ENCODE assay signal across 1 cellular context in the genomic region with DNA sequence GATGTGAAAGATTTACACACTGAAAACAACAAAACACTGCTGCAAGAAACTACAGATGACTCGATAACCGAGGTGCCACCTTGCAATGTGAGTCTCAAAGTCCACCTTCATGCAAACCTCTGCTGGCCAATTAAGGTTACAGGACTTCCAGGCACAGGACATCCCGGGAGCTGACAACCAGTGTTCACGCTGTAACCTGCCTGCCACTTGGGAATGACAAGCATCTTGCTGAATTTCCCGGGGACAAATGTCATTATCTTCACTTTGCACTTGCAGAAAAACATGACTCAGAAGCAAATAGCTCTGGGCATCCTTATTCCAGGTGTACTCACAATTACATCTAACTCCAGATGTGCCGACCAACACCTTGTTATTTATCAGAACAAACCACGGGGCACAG.
TF ChIP-seq lines count a peak whose summit lies in the region.

No MANE protein-coding gene starts in this region.

TF ChIP-seq in HepG2, 621 proteins besides CTCF, POLR2A, EP300 and RAD21 (continued from another document and continues in another):
- TF ChIP-seq, protein P1, sequence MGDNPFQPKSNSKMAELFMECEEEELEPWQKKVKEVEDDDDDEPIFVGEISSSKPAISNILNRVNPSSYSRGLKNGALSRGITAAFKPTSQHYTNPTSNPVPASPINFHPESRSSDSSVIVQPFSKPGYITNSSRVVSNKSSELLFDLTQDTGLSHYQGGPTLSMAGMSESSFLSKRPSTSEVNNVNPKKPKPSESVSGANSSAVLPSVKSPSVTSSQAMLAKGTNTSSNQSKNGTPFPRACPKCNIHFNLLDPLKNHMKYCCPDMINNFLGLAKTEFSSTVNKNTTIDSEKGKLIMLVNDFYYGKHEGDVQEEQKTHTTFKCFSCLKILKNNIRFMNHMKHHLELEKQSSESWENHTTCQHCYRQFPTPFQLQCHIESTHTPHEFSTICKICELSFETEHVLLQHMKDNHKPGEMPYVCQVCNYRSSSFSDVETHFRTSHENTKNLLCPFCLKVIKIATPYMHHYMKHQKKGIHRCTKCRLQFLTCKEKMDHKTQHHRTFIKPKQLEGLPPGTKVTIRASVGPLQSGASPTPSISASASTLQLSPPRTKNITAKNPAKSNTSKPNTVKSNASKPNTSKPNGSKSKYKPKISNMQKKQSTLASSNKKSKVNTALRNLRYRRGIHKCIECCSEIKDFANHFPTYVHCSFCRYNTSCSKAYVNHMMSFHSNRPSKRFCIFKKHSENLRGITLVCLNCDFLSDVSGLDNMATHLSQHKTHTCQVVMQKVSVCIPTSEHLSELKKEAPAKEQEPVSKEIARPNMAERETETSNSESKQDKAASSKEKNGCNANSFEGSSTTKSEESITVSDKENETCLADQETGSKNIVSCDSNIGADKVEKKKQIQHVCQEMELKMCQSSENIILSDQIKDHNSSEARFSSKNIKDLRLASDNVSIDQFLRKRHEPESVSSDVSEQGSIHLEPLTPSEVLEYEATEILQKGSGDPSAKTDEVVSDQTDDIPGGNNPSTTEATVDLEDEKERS (CRISPR knock-in tag; IDR thresholded peaks at IDR 0.05) = no peak
- TF ChIP-seq ETV5 (CRISPR knock-in tag; IDR thresholded peaks at IDR 0.05; ENCODE audit: borderline replicate concordance) (peak; percentile 11; the same call in 1 of the 2 replicates), ZNF644 (CRISPR knock-in tag; IDR thresholded peaks at IDR 0.05; ENCODE audit: low read depth) (0 out of 2 replicates have a peak, but pooled peaks have one; percentile 24), RCOR2 (CRISPR knock-in tag; IDR thresholded peaks at IDR 0.05) (0 out of 2 replicates have a peak, but pooled peaks have one; percentile 38), ZNF225 (CRISPR knock-in tag; IDR thresholded peaks at IDR 0.05) (no peak), JARID2 (CRISPR knock-in tag; IDR thresholded peaks at IDR 0.05; ENCODE audit: insufficient replicate concordance) (no peak), HNF4A (CRISPR knock-in tag; IDR thresholded peaks at IDR 0.05) (peak; percentile 88), ARID5B (CRISPR knock-in tag; IDR thresholded peaks at IDR 0.05) (peak; percentile 52), MTF2 (CRISPR knock-in tag; IDR thresholded peaks at IDR 0.05; ENCODE audit: borderline replicate concordance) (no peak), DMAP1 (CRISPR knock-in tag; IDR thresholded peaks at IDR 0.05) (0 out of 2 replicates have a peak, but pooled peaks have one; percentile 27), ZNF678 (CRISPR knock-in tag; IDR thresholded peaks at IDR 0.05) (no peak), HOXA5 (CRISPR knock-in tag; IDR thresholded peaks at IDR 0.05) (no peak), HNF4G (IDR thresholded peaks at IDR 0.05; ENCODE audit: borderline replicate concordance, low read depth, low read length) (peak; percentile 66; the same call in 1 of the 2 replicates), HNF4G (CRISPR knock-in tag; IDR thresholded peaks at IDR 0.05; ENCODE audit: borderline replicate concordance, low read depth) (no peak), SMAD3 (CRISPR knock-in tag; IDR thresholded peaks at IDR 0.05) (0 out of 2 replicates have a peak, but pooled peaks have one; percentile 27), MAFK (conservative IDR thresholded peaks at IDR 0.05 in 1 of 2, IDR thresholded peaks at IDR 0.05 in 1 of 2; ENCODE audit: low read length in 2 of 2) (no peak), THRA (CRISPR knock-in tag; IDR thresholded peaks at IDR 0.05; ENCODE audit: borderline replicate concordance) (peak; percentile 58; the same call in 1 of the 2 replicates), TBX2 (CRISPR knock-in tag; IDR thresholded peaks at IDR 0.05; ENCODE audit: borderline replicate concordance) (peak; percentile 58; the same call in 1 of the 2 replicates), GATAD2A (CRISPR knock-in tag; IDR thresholded peaks at IDR 0.05) (peak; percentile 60; the same call in 1 of the 2 replicates), ZNF354B (CRISPR knock-in tag; IDR thresholded peaks at IDR 0.05) (no peak), SCMH1 (CRISPR knock-in tag; IDR thresholded peaks at IDR 0.05; ENCODE audit: borderline replicate concordance) (no peak), ZNF546 (CRISPR knock-in tag; conservative IDR thresholded peaks at IDR 0.05) (no peak), HNRNPLL (IDR thresholded peaks at IDR 0.05; ENCODE audit: low read depth, low read length, poor library complexity, severe bottlenecking) (no peak), HMGA1 (CRISPR knock-in tag; conservative IDR thresholded peaks at IDR 0.05) (no peak), KLF16 (CRISPR knock-in tag; IDR thresholded peaks at IDR 0.05) (0 out of 4 replicates have a peak, but pooled peaks of 1 of the 2 experiments have one; percentile 23), ZNF572 (CRISPR knock-in tag; IDR thresholded peaks at IDR 0.05) (no peak), ZBTB40 (IDR thresholded peaks at IDR 0.05) (no peak), ZBTB40 (CRISPR knock-in tag; IDR thresholded peaks at IDR 0.05) (no peak), ATRX (CRISPR knock-in tag; IDR thresholded peaks at IDR 0.05; ENCODE audit: borderline replicate concordance) (no peak), FOSL2 (CRISPR knock-in tag; IDR thresholded peaks at IDR 0.05) (peak; percentile 23; the same call in 1 of the 2 replicates), REPIN1 (CRISPR knock-in tag; IDR thresholded peaks at IDR 0.05; ENCODE audit: borderline replicate concordance, low read depth) (no peak), GRHL1 (CRISPR knock-in tag; conservative IDR thresholded peaks at IDR 0.05) (no peak), RXRB (CRISPR knock-in tag; IDR thresholded peaks at IDR 0.05; ENCODE audit: borderline replicate concordance) (peak; percentile 35; the same call in 1 of the 2 replicates), RNF2 (conservative IDR thresholded peaks at IDR 0.05; ENCODE audit: low read depth) (no peak), THAP11 (CRISPR knock-in tag; IDR thresholded peaks at IDR 0.05) (no peak), MLLT10 (CRISPR knock-in tag; IDR thresholded peaks at IDR 0.05) (no peak)
- TF ChIP-seq, protein P2, sequence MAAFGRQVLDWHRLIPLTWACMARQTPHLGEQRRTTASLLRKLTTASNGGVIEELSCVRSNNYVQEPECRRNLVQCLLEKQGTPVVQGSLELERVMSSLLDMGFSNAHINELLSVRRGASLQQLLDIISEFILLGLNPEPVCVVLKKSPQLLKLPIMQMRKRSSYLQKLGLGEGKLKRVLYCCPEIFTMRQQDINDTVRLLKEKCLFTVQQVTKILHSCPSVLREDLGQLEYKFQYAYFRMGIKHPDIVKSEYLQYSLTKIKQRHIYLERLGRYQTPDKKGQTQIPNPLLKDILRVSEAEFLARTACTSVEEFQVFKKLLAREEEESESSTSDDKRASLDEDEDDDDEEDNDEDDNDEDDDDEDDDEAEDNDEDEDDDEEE (CRISPR knock-in tag; IDR thresholded peaks at IDR 0.05) = no peak
